ENCODE assay signal across 12 cellular contexts in the genomic region with DNA sequence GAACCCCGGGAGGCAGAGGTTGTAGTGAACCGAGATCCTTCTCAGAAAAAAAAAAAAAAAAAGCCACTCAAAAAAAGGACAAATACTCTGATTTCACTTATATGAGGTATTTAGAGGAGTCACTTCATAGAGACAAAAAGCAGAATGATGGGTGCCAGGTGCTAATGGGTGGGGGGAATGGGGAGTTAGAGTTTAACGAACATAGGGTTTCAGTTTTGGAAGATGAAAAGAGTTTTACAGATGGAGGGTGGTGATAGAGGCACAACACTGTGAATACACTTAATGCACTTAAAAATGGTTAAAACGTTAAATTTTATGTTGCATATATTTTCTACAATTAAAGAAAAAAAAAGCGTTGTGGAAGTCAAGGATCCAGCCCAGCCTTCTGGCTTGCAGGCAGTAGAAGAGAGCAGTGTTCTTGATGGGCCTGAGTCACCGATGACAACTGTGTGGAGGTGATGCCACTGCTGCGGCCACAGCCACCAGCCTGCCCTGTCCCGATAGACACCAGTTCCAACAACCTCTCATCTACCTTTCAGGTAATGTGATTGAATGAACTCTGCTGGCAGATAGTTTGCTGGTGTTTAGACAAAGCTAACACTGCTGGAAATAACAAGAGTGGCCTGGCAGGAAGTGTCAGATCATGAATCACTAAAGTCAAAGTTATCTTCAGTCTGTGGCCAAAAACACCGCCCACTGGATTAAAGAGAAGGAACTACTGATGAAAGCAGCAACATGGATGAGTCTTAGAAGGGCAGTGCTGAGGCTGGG. TPM values are rescaled to one million over a fixed set of nuclear protein-coding genes. Genes with fewer than 3 reads are reported as not detected.
DNase-seq lines count a peak whose midpoint lies in the region; ATAC-seq and TF ChIP-seq lines count a peak whose summit lies in the region.
"Had no signal": no experiment of that assay in that cellular context is flagged by ENCODE, and none has a peak within 500 bp of the region (broad histone marks: within the 10 kb centered on the region; RNA-seq: fewer than 3 reads in every experiment).

No MANE protein-coding gene starts in this region.

- no peak overlapping the region for H3K9ac ChIP-seq in IMR-90 (ENCODE audit: low read depth, low read length)

- H3K14ac ChIP-seq in IMR-90 (replicated peaks; ENCODE audit: low read depth, low read length), result no peak overlapping the region

- no peak overlapping the region for H2AK5ac ChIP-seq in IMR-90 (ENCODE audit: low read depth, low read length)

- H3K27me3 ChIP-seq in CD4-positive, CD25-positive, alpha-beta regulatory T cell (ENCODE audit: control insufficient read depth, insufficient read depth, low read length), result no peaks in the 10 kb centered on the region
- H3K27me3 ChIP-seq in IMR-90 (ENCODE audit: control insufficient read depth, insufficient read depth, low read length) (no peaks in the 10 kb centered on the region), foreskin keratinocyte (no peaks in the 10 kb centered on the region), uterus (no peaks in the 10 kb centered on the region)

- H2AFZ ChIP-seq in IMR-90 (replicated peaks; ENCODE audit: low read length, poor library complexity), result no peak overlapping the region

- POLR2A ChIA-PET in IMR-90 (lab: Charles Lee; ENCODE audit: unreplicated experiment), result no interaction called here
- POLR2A ChIA-PET in activated CD4-positive, alpha-beta memory T cell treated with anti-CD3 and anti-CD28 coated beads for 36 hours (lab: Charles Lee), result no interaction called here

- H3K27ac ChIP-seq in CD4-positive, CD25-positive, alpha-beta regulatory T cell (ENCODE audit: insufficient read depth, low read length, poor library complexity, severe bottlenecking), result no peak overlapping the region
- H3K27ac ChIP-seq in IMR-90 (ENCODE audit: insufficient read depth, low read length) (no peak overlapping the region), foreskin keratinocyte (no peak overlapping the region), uterus (no peak overlapping the region)

- 20% methylated on average over 1 of the region's 9 CpGs; no CpG with 5 or more reads in 1 of the 2 experiments for WGBS in IMR-90 (ENCODE audit: extremely low coverage in 2 of 2, insufficient read length in 1 of 2), 2 experiments

- BruUV-seq in IMR-90 (replicated peaks; lab: Mats Ljungman, UMichigan), result no TSS peak

- TF ChIP-seq POLR2A in IMR-90 (IDR thresholded peaks at IDR 0.05; ENCODE audit: low read depth, low read length) (no peak), uterus (IDR thresholded peaks at IDR 0.05) (no peak)

- H3K18ac ChIP-seq in IMR-90 (ENCODE audit: low read depth, low read length), result no peak overlapping the region

- no peak overlapping the region for H4K5ac ChIP-seq in IMR-90 (ENCODE audit: low read depth, low read length)

- no peak overlapping the region for H3K23ac ChIP-seq in IMR-90 (ENCODE audit: low read depth, low read length)

- no peak for TF ChIP-seq CTCF in IMR-90 (conservative IDR thresholded peaks at IDR 0.05; ENCODE audit: low read depth, low read length)
- TF ChIP-seq CTCF in foreskin keratinocyte (conservative IDR thresholded peaks at IDR 0.05), result no peak
- no peak for TF ChIP-seq CTCF in uterus (IDR thresholded peaks at IDR 0.05)

- dilution Hi-C loops in IMR-90 (cut with HindIII; ENCODE audit: low sequenced_read_pairs, unreplicated experiment), result no loop called here

- H3K79me1 ChIP-seq in IMR-90 (ENCODE audit: low read depth in 1 of 2, low read length in 2 of 2), result no peaks in the 10 kb centered on the region

- peak overlapping the region; percentile 11 to 87 (median 74) for H3K27ac Mint-ChIP-seq in CD4-positive, CD25-positive, alpha-beta regulatory T cell
- no peak overlapping the region for H3K27ac Mint-ChIP-seq in activated CD4-positive, alpha-beta memory T cell treated with anti-CD3 and anti-CD28 coated beads for 36 hours
- H3K27ac Mint-ChIP-seq: progenitor cell of endocrine pancreas had no signal

- H3K4me3 ChIP-seq in CD4-positive, CD25-positive, alpha-beta regulatory T cell (ENCODE audit: low read depth, low read length), result peak overlapping the region; percentile 52
- H3K4me3 ChIP-seq in IMR-90 (ENCODE audit: insufficient read depth, low read depth, low read length) (no peak overlapping the region), uterus (no peak overlapping the region)

- H2BK20ac ChIP-seq in IMR-90 (ENCODE audit: low read depth, low read length), result no peak overlapping the region

- H3K4ac ChIP-seq in IMR-90 (ENCODE audit: low read depth, low read length), result no peak overlapping the region

- no peak overlapping the region for H4K91ac ChIP-seq in IMR-90 (ENCODE audit: insufficient read depth, low read depth, low read length)

- no peak overlapping the region for H3K56ac ChIP-seq in IMR-90 (ENCODE audit: extremely low read depth, insufficient read depth, low read length)

- peaks cover 17 to 26% (median 21%) of the 10 kb centered on the region in 4 donors for H3K4me1 Mint-ChIP-seq in CD4-positive, CD25-positive, alpha-beta regulatory T cell
- peaks cover 18% of the 10 kb centered on the region for H3K4me1 Mint-ChIP-seq in activated CD4-positive, alpha-beta memory T cell treated with anti-CD3 and anti-CD28 coated beads for 36 hours (ENCODE audit: low read depth)

- no peaks in the 10 kb centered on the region for H3K9me3 ChIP-seq in CD4-positive, CD25-positive, alpha-beta regulatory T cell (ENCODE audit: control insufficient read depth in 2 of 2, low read length in 2 of 2)
- H3K9me3 ChIP-seq in IMR-90 (ENCODE audit: control insufficient read depth, insufficient read depth, low read length), result no peaks in the 10 kb centered on the region
- H3K9me3 ChIP-seq in uterus, result no peaks in the 10 kb centered on the region

- TF ChIP-seq RAD21 in IMR-90 (IDR thresholded peaks at IDR 0.05; ENCODE audit: low read length), result no peak

- peak in 1 of 3 donors; percentile 76 for DNase-seq in CD4-positive, CD25-positive, alpha-beta regulatory T cell
- DNase-seq in IMR-90, result peak; percentile 57
- peak; percentile 52 for DNase-seq in activated CD4-positive, alpha-beta memory T cell treated with anti-CD3 and anti-CD28 coated beads for 36 hours
- DNase-seq in foreskin keratinocyte, result peak; percentile 15 to 44
- DNase-seq in uterus, result no peak
- no peak for DNase-seq in NCI-H1694 treated with DMSO at 0.1 percent for 48 hours (lab: John Stamatoyannopoulos, UW)
- DNase-seq: activated gamma-delta T cell, GOT3, NCI-H2171 treated with DMSO at 0.1 percent for 48 hours had no signal

- peaks cover 2% of the 10 kb centered on the region; the same call in 1 of the 2 replicates for H3K9me1 ChIP-seq in IMR-90 (ENCODE audit: insufficient read depth, low read length)

- H4K20me1 ChIP-seq in IMR-90 (ENCODE audit: insufficient read depth, low read length), result no peaks in the 10 kb centered on the region

- H2BK5ac ChIP-seq in IMR-90 (ENCODE audit: low read depth, low read length, poor library complexity, severe bottlenecking), result no peak overlapping the region

- peak; percentile 65 to 72 for ATAC-seq in CD4-positive, CD25-positive, alpha-beta regulatory T cell (ENCODE audit: low read depth in 2 of 2)
- ATAC-seq in IMR-90 (ENCODE audit: low read depth), result peak; percentile 70
- ATAC-seq in foreskin keratinocyte, result peak; percentile 85
- ATAC-seq in HG03045 (IDR thresholded peaks at IDR 0.05; ENCODE audit: unreplicated experiment), result no peak
- ATAC-seq in HG03565 (IDR thresholded peaks at IDR 0.05; ENCODE audit: unreplicated experiment), result no peak

- no peak overlapping the region for H2AK9ac ChIP-seq in IMR-90 (replicated peaks; ENCODE audit: low read depth, low read length, poor library complexity)

- H4K8ac ChIP-seq in IMR-90 (ENCODE audit: low read depth in 2 of 2, low read length in 2 of 2), result no peak overlapping the region

- CTCF ChIA-PET in IMR-90 (lab: Yijun Ruan, JAX), result no interaction called here
- CTCF ChIA-PET in activated CD4-positive, alpha-beta memory T cell treated with anti-CD3 and anti-CD28 coated beads for 36 hours (lab: Charles Lee), result no interaction called here

- H3K36me3 Mint-ChIP-seq in CD4-positive, CD25-positive, alpha-beta regulatory T cell, result peaks cover 5% of the 10 kb centered on the region
- no peaks in the 10 kb centered on the region for H3K36me3 Mint-ChIP-seq in activated CD4-positive, alpha-beta memory T cell treated with anti-CD3 and anti-CD28 coated beads for 36 hours

- peak overlapping the region; percentile 42 to 74 (median 62) for H3K4me3 Mint-ChIP-seq in CD4-positive, CD25-positive, alpha-beta regulatory T cell
- no peak overlapping the region for H3K4me3 Mint-ChIP-seq in activated CD4-positive, alpha-beta memory T cell treated with anti-CD3 and anti-CD28 coated beads for 36 hours

- intact Hi-C loops in IMR-90 (cut with micrococcal nuclease) (no loop called here), uterus (cut with DNase I; ENCODE audit: low total_unique reads) (no loop called here)
- intact Hi-C loops in activated CD4-positive, alpha-beta memory T cell treated with anti-CD3 and anti-CD28 coated beads for 36 hours (cut with micrococcal nuclease), result loop anchor here (5.0 kb wide), 1 partner anchor 183 kb away; no protein-coding TSS in a partner anchor

- H3K9me3 Mint-ChIP-seq in CD4-positive, CD25-positive, alpha-beta regulatory T cell, result peaks cover 0 to 2% (median 0%) of the 10 kb centered on the region in 7 donors
- H3K9me3 Mint-ChIP-seq in activated CD4-positive, alpha-beta memory T cell treated with anti-CD3 and anti-CD28 coated beads for 36 hours, result no peaks in the 10 kb centered on the region

- H2BK15ac ChIP-seq in IMR-90 (ENCODE audit: low read depth, low read length), result no peak overlapping the region

- H3K4me2 ChIP-seq in IMR-90 (ENCODE audit: low read depth, low read length), result peak overlapping the region; percentile 2; the same call in 1 of the 2 replicates

- no peak overlapping the region for H2BK120ac ChIP-seq in IMR-90 (ENCODE audit: low read depth, low read length)

- in situ Hi-C loops in IMR-90 (cut with MboI; ENCODE audit: low sequenced_read_pairs), result no loop called here

- no peaks in the 10 kb centered on the region for H3K36me3 ChIP-seq in CD4-positive, CD25-positive, alpha-beta regulatory T cell (ENCODE audit: control insufficient read depth, insufficient read depth, low read length)
- H3K36me3 ChIP-seq in IMR-90 (ENCODE audit: control insufficient read depth, insufficient read depth, low read length), result no peaks in the 10 kb centered on the region
- no peaks in the 10 kb centered on the region for H3K36me3 ChIP-seq in uterus

- no peaks in the 10 kb centered on the region for H3K27me3 Mint-ChIP-seq in CD4-positive, CD25-positive, alpha-beta regulatory T cell
- no peaks in the 10 kb centered on the region for H3K27me3 Mint-ChIP-seq in activated CD4-positive, alpha-beta memory T cell treated with anti-CD3 and anti-CD28 coated beads for 36 hours

- peaks cover 10% of the 10 kb centered on the region for H3K4me1 ChIP-seq in CD4-positive, CD25-positive, alpha-beta regulatory T cell (ENCODE audit: control insufficient read depth, insufficient read depth, low read length, poor library complexity, severe bottlenecking)
- peaks cover 2% of the 10 kb centered on the region for H3K4me1 ChIP-seq in IMR-90 (ENCODE audit: control insufficient read depth, insufficient read depth, low read length)
- no peaks in the 10 kb centered on the region for H3K4me1 ChIP-seq in foreskin keratinocyte
- H3K4me1 ChIP-seq in uterus, result no peaks in the 10 kb centered on the region

RNA-seq across cellular contexts. Expression of a gene that starts 49.9 kb away (rescaled TPM):
- total RNA-seq in CD4-positive, CD25-positive, alpha-beta regulatory T cell, result 21.6 TPM
- 10 to 100 TPM; 26.2 to 32.5 (median 28.3) TPM for polyA plus RNA-seq in CD4-positive, CD25-positive, alpha-beta regulatory T cell
- 10.3 and 16.1 TPM in 2 replicates for total RNA-seq in IMR-90 (2012; rRNA removed)
- polyA plus RNA-seq in IMR-90 (2012; rRNA removed), result 12.2 and 15.4 TPM in 2 replicates
- polyA plus RNA-seq in IMR-90 (2012; cell fraction: cytosol; rRNA removed), result 5.2 and 8.6 TPM in 2 replicates
- 8.2 and 8.5 TPM in 2 replicates for polyA plus RNA-seq in IMR-90 (2012; cell fraction: nucleus; rRNA removed; ENCODE audit: low replicate concordance)
- 10 to 100 TPM; 22.9 to 23.6 TPM for total RNA-seq in activated CD4-positive, alpha-beta memory T cell treated with anti-CD3 and anti-CD28 coated beads for 36 hours
- 15.2 and 16.0 TPM in 2 replicates for total RNA-seq in foreskin keratinocyte
- polyA plus RNA-seq in foreskin keratinocyte, result 8.4 and 9.6 TPM in 2 replicates
- total RNA-seq in uterus, result 10 to 100 TPM in 2 of 4 donors, 1 to 10 TPM in 2; 3.2 to 23.4 (median 10.9) TPM

Comparison
In these comparisons a context has a peak if more than half of its experiments do, and no peak if none do; other contexts are left out.
1. ATAC-seq: peak in CD4-positive, CD25-positive, alpha-beta regulatory T cell (2 of 2), IMR-90 (single experiment) and foreskin keratinocyte (single experiment); none in HG03045 (single experiment) and HG03565 (single experiment).
2. DNase-seq: peak in IMR-90 (single experiment), activated CD4-positive, alpha-beta memory T cell treated with anti-CD3 and anti-CD28 coated beads for 36 hours (single experiment) and foreskin keratinocyte (2 of 2); none in uterus (0 of 2) and NCI-H1694 treated with DMSO at 0.1 percent for 48 hours (single experiment).